ENCODE assay signal across 8 cellular contexts in genomic region chr5:132813599-132814440, GRCh38. TPM values are rescaled to one million over a fixed set of nuclear protein-coding genes. Genes with fewer than 3 reads are reported as not detected.
DNase-seq lines count a peak whose midpoint lies in the region; ATAC-seq and TF ChIP-seq lines count a peak whose summit lies in the region.

No MANE protein-coding gene starts in this region.

- DNase-seq in GM10266 (ENCODE audit: extremely low spot score) (peak; percentile 72), NT2/D1 (ENCODE audit: low read depth, low spot score) (no peak), memory B cell (ENCODE audit: low spot score in 2 of 2) (peak in 1 of 2 donors; percentile 34), upper lobe of left lung (peak in 1 of 2 donors; percentile 89), middle frontal gyrus (ENCODE audit: extremely low spot score, low spot score) (no peak)

- H3K36me3 ChIP-seq in NT2/D1 (ENCODE audit: insufficient read depth, insufficient read length, low read length) (no peaks in the 10 kb centered on the region), upper lobe of left lung (no peaks in the 10 kb centered on the region)

- peaks cover 11% of the 10 kb centered on the region for H3K27me3 Mint-ChIP-seq in memory B cell

- no peak overlapping the region for H3K27ac Mint-ChIP-seq in memory B cell

- no peak for TF ChIP-seq CTCF in GM10266 (IDR thresholded peaks at IDR 0.05; ENCODE audit: control insufficient read depth, insufficient read depth, low read depth, missing control alignments)
- peak in 1 of 6 experiments; percentile 21 for TF ChIP-seq CTCF in upper lobe of left lung (IDR thresholded peaks at IDR 0.05)

- H3K9me3 ChIP-seq in NT2/D1 (ENCODE audit: insufficient read depth, low read length), result peaks cover 11% of the 10 kb centered on the region; the same call in 1 of the 2 replicates
- no peaks in the 10 kb centered on the region for H3K9me3 ChIP-seq in upper lobe of left lung

- H3K4me3 Mint-ChIP-seq in memory B cell, result peak overlapping the region; percentile 34

- H3K4me1 Mint-ChIP-seq in memory B cell, result peaks cover 8% of the 10 kb centered on the region

- peak overlapping the region; percentile 92 for H3K27ac ChIP-seq in cingulate gyrus (ENCODE audit: low read depth, low read length)
- no peak overlapping the region for H3K27ac ChIP-seq in upper lobe of left lung

- TF ChIP-seq POLR2A in upper lobe of left lung (IDR thresholded peaks at IDR 0.05), result no peak

- H3K9me3 Mint-ChIP-seq in memory B cell, result no peaks in the 10 kb centered on the region

- 8% methylated on average over 76 of the region's 99 CpGs; no CpG with 5 or more reads in 1 of the 2 donors for WGBS in upper lobe of left lung, 2 donors

- H3K9ac ChIP-seq in NT2/D1 (ENCODE audit: insufficient read length, low read depth), result peak overlapping the region; percentile 64

- peak overlapping the region; percentile 36 for H3K4me3 ChIP-seq in NT2/D1 (ENCODE audit: insufficient read length, low read depth)
- peak overlapping the region in 3 of 4 donors; percentile 43 to 48 (median 45) for H3K4me3 ChIP-seq in upper lobe of left lung

- H3K36me3 Mint-ChIP-seq in memory B cell, result no peaks in the 10 kb centered on the region

- H3K4me1 ChIP-seq in NT2/D1 (ENCODE audit: insufficient read depth, insufficient read length) (peaks cover 2% of the 10 kb centered on the region), upper lobe of left lung (peaks cover 12 to 20% (median 15%) of the 10 kb centered on the region in 4 donors)

- TF ChIP-seq EP300 in upper lobe of left lung (IDR thresholded peaks at IDR 0.05), result no peak

- H3K27me3 ChIP-seq in NT2/D1 (ENCODE audit: insufficient read depth, insufficient read length) (peaks cover 47% of the 10 kb centered on the region), upper lobe of left lung (peaks cover 0 to 36% (median 15%) of the 10 kb centered on the region in 4 donors)

- ATAC-seq in memory B cell (ENCODE audit: low read depth), result peak; percentile 54
- peak in 1 of 2 donors; percentile 80 for ATAC-seq in upper lobe of left lung (ENCODE audit: low FRiP score in 2 of 2)
- ATAC-seq in HG02970 (IDR thresholded peaks at IDR 0.05; ENCODE audit: low FRiP score, unreplicated experiment), result no peak
- no peak for ATAC-seq in GM21717 (IDR thresholded peaks at IDR 0.05; ENCODE audit: unreplicated experiment)

RNA-seq across cellular contexts. Expression of gene SOWAHA, which starts 0.7 kb away (rescaled TPM):
- total RNA-seq in upper lobe of left lung, result 1 to 10 TPM in 1 of 6 donors, under 1 TPM in 4, not detected in 1; 0.30 to 1.0 (median 0.55) TPM

RNA-seq across cellular contexts. Expression of gene SHROOM1, which starts 16.6 kb away (rescaled TPM):
- total RNA-seq in upper lobe of left lung, result 10 to 100 TPM in 5 of 6 donors, 1 to 10 TPM in 1; 7.7 to 27.6 (median 20.0) TPM

RNA-seq across cellular contexts. Expression of gene SEPTIN8, which starts 36.8 kb away (rescaled TPM):
- total RNA-seq in upper lobe of left lung, result 10 to 100 TPM; 26.3 to 41.5 (median 31.5) TPM

RNA-seq across cellular contexts. Expression of gene GDF9, which starts 52.4 kb away (rescaled TPM):
- 1 to 10 TPM in 2 of 6 donors, under 1 TPM in 2, not detected in 2; 0.23 to 1.1 (median 0.66) TPM for total RNA-seq in upper lobe of left lung

RNA-seq across cellular contexts. Expression of gene UQCRQ, which starts 52.6 kb away (rescaled TPM):
- 100 to 1,000 TPM in 3 of 6 donors, 10 to 100 TPM in 3; 44.6 to 327 (median 103) TPM for total RNA-seq in upper lobe of left lung
